Comparison of ENCODE assay signal across 8 cellular contexts in the genomic region with DNA sequence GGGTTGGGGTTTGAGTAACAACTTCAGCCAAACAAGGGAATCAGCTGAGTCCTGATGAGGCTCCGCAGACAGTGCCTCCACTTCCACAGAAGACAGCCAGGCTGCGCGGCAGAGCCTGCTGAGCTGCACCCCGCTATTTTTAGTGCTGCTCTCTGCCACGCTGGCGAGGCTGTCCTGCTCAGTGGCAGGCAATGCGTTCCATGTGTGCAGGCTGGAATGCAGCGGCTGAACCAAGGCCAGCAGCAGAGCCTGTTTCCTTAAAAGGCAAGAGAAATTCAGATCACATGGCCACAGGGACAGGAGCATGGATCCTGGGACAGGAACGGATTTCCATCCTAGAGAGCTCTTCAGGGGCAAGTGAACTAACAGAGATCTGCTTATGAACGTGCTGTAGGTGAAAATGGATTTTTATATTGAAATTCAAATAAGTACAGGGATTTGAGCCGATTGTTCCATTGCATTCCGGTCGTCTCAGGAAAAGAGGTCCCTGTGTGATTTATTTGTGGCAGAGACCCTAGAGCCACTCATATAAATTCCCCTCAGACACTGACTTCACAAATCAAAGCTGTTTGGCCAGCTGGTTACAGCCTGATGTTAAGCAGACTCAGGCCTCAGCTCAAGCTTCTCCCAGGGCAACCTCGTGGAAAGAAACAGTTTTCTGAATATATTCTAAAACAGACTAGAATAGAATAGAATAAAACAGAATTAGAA.
DNase-seq lines count a peak whose midpoint lies in the region; ATAC-seq and TF ChIP-seq lines count a peak whose summit lies in the region.

No MANE protein-coding gene starts in this region.

- ATAC-seq in GM21528 (IDR thresholded peaks at IDR 0.05; ENCODE audit: low FRiP score, unreplicated experiment): no peak
- ATAC-seq in HG02970 (IDR thresholded peaks at IDR 0.05; ENCODE audit: low FRiP score, unreplicated experiment): no peak

- peaks cover 5% of the 10 kb centered on the region for H3K9me3 Mint-ChIP-seq in type B pancreatic cell

- H3K27ac Mint-ChIP-seq in type B pancreatic cell: peak overlapping the region; percentile 89

- H3K4me1 Mint-ChIP-seq in type B pancreatic cell (ENCODE audit: unreplicated experiment): peaks cover 28% of the 10 kb centered on the region

- TF ChIP-seq CTCF in type B pancreatic cell (conservative IDR thresholded peaks at IDR 0.05): no peak

- H3K4me3 Mint-ChIP-seq in type B pancreatic cell: peak overlapping the region; percentile 15

- H3K36me3 Mint-ChIP-seq in type B pancreatic cell: no peaks in the 10 kb centered on the region

- DNase-seq in fibroblast of peridontal ligament (ENCODE audit: extremely low read depth) (peak; percentile 98), middle frontal gyrus (ENCODE audit: extremely low spot score, low spot score) (peak; percentile 32), type B pancreatic cell (ENCODE audit: extremely low spot score, unreplicated experiment) (peak; percentile 79), CD1c-positive myeloid dendritic cell (ENCODE audit: extremely low spot score) (no peak), NAMALWA (ENCODE audit: low spot score) (no peak)

- H3K27me3 Mint-ChIP-seq in type B pancreatic cell: peaks cover 13% of the 10 kb centered on the region

TF ChIP-seq in PFSK-1, 5 proteins besides CTCF, POLR2A, EP300 and RAD21:
- TF ChIP-seq, protein P1, sequence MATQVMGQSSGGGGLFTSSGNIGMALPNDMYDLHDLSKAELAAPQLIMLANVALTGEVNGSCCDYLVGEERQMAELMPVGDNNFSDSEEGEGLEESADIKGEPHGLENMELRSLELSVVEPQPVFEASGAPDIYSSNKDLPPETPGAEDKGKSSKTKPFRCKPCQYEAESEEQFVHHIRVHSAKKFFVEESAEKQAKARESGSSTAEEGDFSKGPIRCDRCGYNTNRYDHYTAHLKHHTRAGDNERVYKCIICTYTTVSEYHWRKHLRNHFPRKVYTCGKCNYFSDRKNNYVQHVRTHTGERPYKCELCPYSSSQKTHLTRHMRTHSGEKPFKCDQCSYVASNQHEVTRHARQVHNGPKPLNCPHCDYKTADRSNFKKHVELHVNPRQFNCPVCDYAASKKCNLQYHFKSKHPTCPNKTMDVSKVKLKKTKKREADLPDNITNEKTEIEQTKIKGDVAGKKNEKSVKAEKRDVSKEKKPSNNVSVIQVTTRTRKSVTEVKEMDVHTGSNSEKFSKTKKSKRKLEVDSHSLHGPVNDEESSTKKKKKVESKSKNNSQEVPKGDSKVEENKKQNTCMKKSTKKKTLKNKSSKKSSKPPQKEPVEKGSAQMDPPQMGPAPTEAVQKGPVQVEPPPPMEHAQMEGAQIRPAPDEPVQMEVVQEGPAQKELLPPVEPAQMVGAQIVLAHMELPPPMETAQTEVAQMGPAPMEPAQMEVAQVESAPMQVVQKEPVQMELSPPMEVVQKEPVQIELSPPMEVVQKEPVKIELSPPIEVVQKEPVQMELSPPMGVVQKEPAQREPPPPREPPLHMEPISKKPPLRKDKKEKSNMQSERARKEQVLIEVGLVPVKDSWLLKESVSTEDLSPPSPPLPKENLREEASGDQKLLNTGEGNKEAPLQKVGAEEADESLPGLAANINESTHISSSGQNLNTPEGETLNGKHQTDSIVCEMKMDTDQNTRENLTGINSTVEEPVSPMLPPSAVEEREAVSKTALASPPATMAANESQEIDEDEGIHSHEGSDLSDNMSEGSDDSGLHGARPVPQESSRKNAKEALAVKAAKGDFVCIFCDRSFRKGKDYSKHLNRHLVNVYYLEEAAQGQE (IDR thresholded peaks at IDR 0.05; ENCODE audit: insufficient read depth in 1 of 2, low read depth in 2 of 2, low read length in 2 of 2): no peak
- TF ChIP-seq TAF1 (IDR thresholded peaks at IDR 0.05; ENCODE audit: borderline replicate concordance, insufficient read depth, low read length) (no peak), SIN3A (IDR thresholded peaks at IDR 0.05; ENCODE audit: borderline replicate concordance, insufficient read depth, low read length) (no peak), POLR2AphosphoS5 (IDR thresholded peaks at IDR 0.05; ENCODE audit: low read depth, low read length) (no peak), FOXP2 (optimal IDR thresholded peaks at IDR 0.05; ENCODE audit: borderline replicate concordance, extremely low read depth, extremely low read length, insufficient read depth) (peak; percentile 37)
TF ChIP-seq in PFSK-1: peak in this region for 1.

Comparison
In these comparisons a context has a peak if more than half of its experiments do, and no peak if none do; other contexts are left out.
1. DNase-seq: peak in fibroblast of peridontal ligament (single experiment), middle frontal gyrus (single experiment) and type B pancreatic cell (single experiment); none in CD1c-positive myeloid dendritic cell (single experiment) and NAMALWA (single experiment).